In the genomic region with DNA sequence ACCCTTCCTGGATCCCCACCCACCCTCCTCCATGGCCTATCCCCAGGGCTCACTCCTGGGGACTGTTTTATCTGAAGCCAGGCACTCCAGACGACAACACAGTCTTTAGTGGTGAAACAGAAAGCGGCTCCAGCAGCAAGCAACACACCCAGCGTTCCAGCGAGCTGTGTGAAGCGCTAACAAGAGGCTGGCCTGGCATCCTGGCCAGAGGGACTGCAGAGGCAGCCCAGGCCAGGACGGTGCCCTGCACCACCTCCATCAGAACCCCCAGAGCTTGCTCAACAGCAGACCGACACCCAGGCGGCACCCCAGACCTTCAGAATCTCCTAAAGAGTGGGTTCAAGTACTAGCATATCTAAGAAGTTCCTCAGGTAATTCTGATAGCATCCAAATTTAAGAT, we compare ENCODE assay signal across 27 cellular contexts. TPM values are rescaled to one million over a fixed set of nuclear protein-coding genes. Genes with fewer than 3 reads are reported as not detected.
"Had no signal": no experiment of that assay in that cellular context is flagged by ENCODE, and none has a peak within 500 bp of the region (broad histone marks: within the 10 kb centered on the region; RNA-seq: fewer than 3 reads in every experiment).

No MANE protein-coding gene starts in this region.

- H3K36me3 Mint-ChIP-seq: activated CD4-positive, alpha-beta memory T cell treated with anti-CD3 and anti-CD28 coated beads for 36 hours; activated CD8-positive, alpha-beta memory T cell treated with anti-CD3 and anti-CD28 coated beads, Interleukin-2, amount 10 ng/mL, durations not matched to agents 7 days and 5 days; activated naive CD4-positive, alpha-beta T cell treated with anti-CD3 and anti-CD28 coated beads, Interleukin-2, amount 10 ng/mL, durations not matched to agents 7 days and 5 days; activated naive CD4-positive, alpha-beta T cell treated with anti-CD3 and anti-CD28 coated beads, Interleukin-2, amount 50 U/mL, for 72 hours; activated naive CD8-positive, alpha-beta T cell treated with anti-CD3 and anti-CD28 coated beads, Interleukin-2, amount 10 ng/mL, durations not matched to agents 7 days and 5 days had no signal

- H3K9me3 Mint-ChIP-seq: activated CD4-positive, alpha-beta memory T cell treated with anti-CD3 and anti-CD28 coated beads for 36 hours; activated CD4-positive, alpha-beta T cell treated with anti-CD3 and anti-CD28 coated beads, Interleukin-2, amount 10 ng/mL, durations not matched to agents 24 days and 14 days; activated naive CD4-positive, alpha-beta T cell treated with anti-CD3 and anti-CD28 coated beads, Interleukin-2, amount 10 ng/mL, durations not matched to agents 7 days and 5 days; activated naive CD4-positive, alpha-beta T cell treated with anti-CD3 and anti-CD28 coated beads, Interleukin-2, amount 50 U/mL, for 72 hours; activated naive CD8-positive, alpha-beta T cell treated with anti-CD3 and anti-CD28 coated beads, Interleukin-2, amount 10 ng/mL, durations not matched to agents 7 days and 5 days; activated T-helper 1 cell treated with anti-CD3 and anti-CD28 coated beads, Interleukin-12 subunit alpha, Interleukin-12 subunit beta, Interleukin-2, Interleukin-4 antibody, amounts not matched to agents 30 ng/mL and 10 ng/mL and 1 ng/mL, durations not matched to agents 14 hours and 24 hours and 36 hours; activated T-helper 2 cell treated with anti-CD3 and anti-CD28 coated beads, Interferon-gamma antibody, Interleukin-2, Interleukin-4, amounts not matched to agents 10 μg/mL and 5 μg/mL and 100 μg/mL, durations not matched to agents 14 hours and 24 hours and 36 hours; T-helper 2 cell treated with Interferon-gamma antibody and Interleukin-4, amounts not matched to agents 5 μg/mL and 100 μg/mL, for 36 hours had no signal

- H3K27ac ChIP-seq: brain microvascular endothelial cell, epithelial cell of prostate had no signal

- H3K36me3 ChIP-seq: brain microvascular endothelial cell had no signal

- DNase-seq: activated CD4-positive, alpha-beta memory T cell treated with anti-CD3 and anti-CD28 coated beads for 36 hours; activated CD4-positive, alpha-beta T cell treated with anti-CD3 and anti-CD28 coated beads for 36 hours; activated CD4-positive, alpha-beta T cell treated with anti-CD3 and anti-CD28 coated beads, Interleukin-2, amount 10 ng/mL, durations not matched to agents 24 days and 14 days; activated CD4-positive, CD25-positive, alpha-beta regulatory T cell; activated CD4-positive, CD25-positive, alpha-beta regulatory T cell treated with anti-CD3 and anti-CD28 coated beads, Interleukin-2, amount 50 U/mL, for 72 hours; activated CD8-positive, alpha-beta memory T cell treated with anti-CD3 and anti-CD28 coated beads, Interleukin-2, amount 10 ng/mL, durations not matched to agents 7 days and 5 days; activated CD8-positive, alpha-beta memory T cell treated with anti-CD3 and anti-CD28 coated beads, Interleukin-2, amount 50 U/mL, for 4 hours; activated CD8-positive, alpha-beta T cell treated with anti-CD3 and anti-CD28 coated beads, Interleukin-2, amount 10 ng/mL, durations not matched to agents 7 days and 5 days; activated effector memory CD4-positive, alpha-beta T cell treated with anti-CD3 and anti-CD28 coated beads, Interleukin-2, amount 50 U/mL, for 16 hours; activated naive CD4-positive, alpha-beta T cell treated with anti-CD3 and anti-CD28 coated beads, Interleukin-2, amount 10 ng/mL, durations not matched to agents 7 days and 5 days; activated naive CD8-positive, alpha-beta T cell treated with anti-CD3 and anti-CD28 coated beads, Interleukin-2, amount 10 ng/mL, durations not matched to agents 7 days and 5 days; activated T-cell treated with anti-CD3 and anti-CD28 coated beads, Interleukin-2, amount 50 U/mL, for 1 hour; activated T-cell treated with anti-CD3 and anti-CD28 coated beads, Interleukin-2, amount 50 U/mL, for 48 hours; brain microvascular endothelial cell; effector CD8-positive, alpha-beta T cell; foreskin fibroblast; T-helper 1 cell; T-helper 17 cell; T1000 had no signal

- ATAC-seq: activated CD4-positive, alpha-beta T cell treated with anti-CD3 and anti-CD28 coated beads for 36 hours; activated CD8-positive, alpha-beta memory T cell treated with anti-CD3 and anti-CD28 coated beads, Interleukin-2, amount 10 ng/mL, durations not matched to agents 7 days and 5 days; activated CD8-positive, alpha-beta T cell treated with anti-CD3 and anti-CD28 coated beads, Interleukin-2, amount 10 ng/mL, durations not matched to agents 7 days and 5 days; activated naive CD4-positive, alpha-beta T cell treated with anti-CD3 and anti-CD28 coated beads, Interleukin-2, amount 50 U/mL, for 72 hours; SK-N-SH treated with all-trans-retinoic acid at 6 μM for 48 hours; T-helper 17 cell had no signal

- H3K4me1 Mint-ChIP-seq: activated CD4-positive, alpha-beta T cell treated with anti-CD3 and anti-CD28 coated beads for 36 hours; activated CD4-positive, alpha-beta T cell treated with anti-CD3 and anti-CD28 coated beads, Interleukin-2, amount 10 ng/mL, durations not matched to agents 24 days and 14 days; activated CD8-positive, alpha-beta memory T cell treated with anti-CD3 and anti-CD28 coated beads, Interleukin-2, amount 10 ng/mL, durations not matched to agents 7 days and 5 days; activated naive CD4-positive, alpha-beta T cell treated with anti-CD3 and anti-CD28 coated beads, Interleukin-2, amount 10 ng/mL, durations not matched to agents 7 days and 5 days; activated naive CD8-positive, alpha-beta T cell treated with anti-CD3 and anti-CD28 coated beads, Interleukin-2, amount 10 ng/mL, durations not matched to agents 7 days and 5 days; T-helper 17 cell had no signal

- H3K4me3 Mint-ChIP-seq: activated CD4-positive, alpha-beta memory T cell treated with anti-CD3 and anti-CD28 coated beads for 36 hours; activated CD4-positive, alpha-beta T cell treated with anti-CD3 and anti-CD28 coated beads for 36 hours; activated CD4-positive, alpha-beta T cell treated with anti-CD3 and anti-CD28 coated beads, Interleukin-2, amount 10 ng/mL, durations not matched to agents 24 days and 14 days; activated CD8-positive, alpha-beta memory T cell treated with anti-CD3 and anti-CD28 coated beads, Interleukin-2, amount 10 ng/mL, durations not matched to agents 7 days and 5 days; activated CD8-positive, alpha-beta T cell treated with anti-CD3 and anti-CD28 coated beads, Interleukin-2, amount 10 ng/mL, durations not matched to agents 7 days and 5 days; activated naive CD4-positive, alpha-beta T cell treated with anti-CD3 and anti-CD28 coated beads, Interleukin-2, amount 10 ng/mL, durations not matched to agents 7 days and 5 days; activated naive CD8-positive, alpha-beta T cell treated with anti-CD3 and anti-CD28 coated beads, Interleukin-2, amount 10 ng/mL, durations not matched to agents 7 days and 5 days; activated T-helper 1 cell treated with anti-CD3 and anti-CD28 coated beads, Interleukin-12 subunit alpha, Interleukin-12 subunit beta, Interleukin-2, Interleukin-4 antibody, amounts not matched to agents 30 ng/mL and 10 ng/mL and 1 ng/mL, durations not matched to agents 14 hours and 24 hours and 36 hours; T-helper 17 cell; T-helper 2 cell treated with Interferon-gamma antibody and Interleukin-4, amounts not matched to agents 5 μg/mL and 100 μg/mL, for 36 hours had no signal

- H3K27ac Mint-ChIP-seq: activated CD4-positive, alpha-beta memory T cell treated with anti-CD3 and anti-CD28 coated beads for 36 hours; activated CD4-positive, alpha-beta T cell treated with anti-CD3 and anti-CD28 coated beads for 36 hours; activated CD4-positive, alpha-beta T cell treated with anti-CD3 and anti-CD28 coated beads, Interleukin-2, amount 10 ng/mL, durations not matched to agents 24 days and 14 days; activated CD8-positive, alpha-beta memory T cell treated with anti-CD3 and anti-CD28 coated beads, Interleukin-2, amount 10 ng/mL, durations not matched to agents 7 days and 5 days; activated CD8-positive, alpha-beta T cell treated with anti-CD3 and anti-CD28 coated beads, Interleukin-2, amount 10 ng/mL, durations not matched to agents 7 days and 5 days; activated naive CD4-positive, alpha-beta T cell treated with anti-CD3 and anti-CD28 coated beads, Interleukin-2, amount 10 ng/mL, durations not matched to agents 7 days and 5 days; activated naive CD4-positive, alpha-beta T cell treated with anti-CD3 and anti-CD28 coated beads, Interleukin-2, amount 50 U/mL, for 72 hours; activated naive CD8-positive, alpha-beta T cell treated with anti-CD3 and anti-CD28 coated beads, Interleukin-2, amount 10 ng/mL, durations not matched to agents 7 days and 5 days; activated T-helper 1 cell treated with anti-CD3 and anti-CD28 coated beads, Interleukin-12 subunit alpha, Interleukin-12 subunit beta, Interleukin-2, Interleukin-4 antibody, amounts not matched to agents 30 ng/mL and 10 ng/mL and 1 ng/mL, durations not matched to agents 14 hours and 24 hours and 36 hours; activated T-helper 2 cell treated with anti-CD3 and anti-CD28 coated beads, Interferon-gamma antibody, Interleukin-2, Interleukin-4, amounts not matched to agents 10 μg/mL and 5 μg/mL and 100 μg/mL, durations not matched to agents 14 hours and 24 hours and 36 hours; T-helper 17 cell; T-helper 2 cell treated with Interferon-gamma antibody and Interleukin-4, amounts not matched to agents 5 μg/mL and 100 μg/mL, for 36 hours had no signal

RNA-seq across cellular contexts. Expression of gene CPXM2, which starts 2.0 kb away (rescaled TPM):
- total RNA-seq: activated CD4-positive, alpha-beta memory T cell treated with anti-CD3 and anti-CD28 coated beads for 36 hours; activated CD4-positive, alpha-beta T cell treated with anti-CD3 and anti-CD28 coated beads for 36 hours; activated CD4-positive, alpha-beta T cell treated with anti-CD3 and anti-CD28 coated beads, Interleukin-2, amount 10 ng/mL, durations not matched to agents 24 days and 14 days; activated CD8-positive, alpha-beta memory T cell treated with anti-CD3 and anti-CD28 coated beads for 36 hours; activated CD8-positive, alpha-beta memory T cell treated with anti-CD3 and anti-CD28 coated beads, Interleukin-2, amount 10 ng/mL, durations not matched to agents 7 days and 5 days; activated CD8-positive, alpha-beta T cell treated with anti-CD3 and anti-CD28 coated beads, Interleukin-2, amount 10 ng/mL, durations not matched to agents 7 days and 5 days; activated naive CD4-positive, alpha-beta T cell treated with anti-CD3 and anti-CD28 coated beads, Interleukin-2, amount 50 U/mL, for 72 hours; activated naive CD8-positive, alpha-beta T cell treated with anti-CD3 and anti-CD28 coated beads, Interleukin-2, amount 10 ng/mL, durations not matched to agents 7 days and 5 days; activated T-helper 1 cell treated with anti-CD3 and anti-CD28 coated beads, Interleukin-12 subunit alpha, Interleukin-12 subunit beta, Interleukin-2, Interleukin-4 antibody, amounts not matched to agents 30 ng/mL and 10 ng/mL and 1 ng/mL, durations not matched to agents 14 hours and 24 hours and 36 hours; activated T-helper 2 cell treated with anti-CD3 and anti-CD28 coated beads, Interferon-gamma antibody, Interleukin-2, Interleukin-4, amounts not matched to agents 10 μg/mL and 5 μg/mL and 100 μg/mL, durations not matched to agents 14 hours and 24 hours and 36 hours; chondrocyte had no signal
